In the genomic region with DNA sequence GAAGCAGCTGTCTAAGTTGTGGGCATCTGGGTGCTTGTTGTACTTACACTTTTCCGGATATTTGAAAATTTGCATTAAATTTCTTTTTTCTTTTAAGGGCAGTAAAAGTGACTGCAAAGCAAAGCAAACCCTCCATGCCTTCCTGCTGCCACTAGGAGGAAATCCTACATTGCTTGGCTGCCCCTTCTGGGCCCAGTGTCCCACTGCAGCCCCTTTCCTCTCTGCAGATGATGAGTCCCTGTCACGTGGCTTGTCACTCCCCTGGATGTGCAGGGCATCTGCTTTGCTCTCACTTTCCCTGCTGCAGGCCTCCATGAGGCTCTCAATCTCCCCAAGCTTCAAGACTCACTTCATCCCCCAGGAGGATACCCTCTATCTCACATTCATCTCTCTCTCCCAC, we compare ENCODE assay signal across 13 cellular contexts. TPM values are rescaled to one million over a fixed set of nuclear protein-coding genes. Genes with fewer than 3 reads are reported as not detected.
A peak's percentile ranks its signal among the peaks of the same experiment; 100 is the strongest.
DNase-seq lines count a peak whose midpoint lies in the region; ATAC-seq and TF ChIP-seq lines count a peak whose summit lies in the region.
"Had no signal": no experiment of that assay in that cellular context is flagged by ENCODE, and none has a peak within 500 bp of the region (broad histone marks: within the 10 kb centered on the region; RNA-seq: fewer than 3 reads in every experiment).

No MANE protein-coding gene starts in this region.

- TF ChIP-seq CTCF in endothelial cell (IDR thresholded peaks at IDR 0.05; ENCODE audit: unreplicated experiment) (peak; percentile 14), type B pancreatic cell (conservative IDR thresholded peaks at IDR 0.05) (peak; percentile 66), gastroesophageal sphincter (IDR thresholded peaks at IDR 0.05) (no peak)

- H3K4me1 ChIP-seq in NT2/D1 (ENCODE audit: insufficient read depth, insufficient read length) (peaks cover 4% of the 10 kb centered on the region), gastroesophageal sphincter (no peaks in the 10 kb centered on the region)
- H3K4me1 ChIP-seq: esophagus muscularis mucosa had no signal

- H3K27me3 ChIP-seq in NT2/D1 (ENCODE audit: insufficient read depth, insufficient read length): no peaks in the 10 kb centered on the region
- no peaks in the 10 kb centered on the region for H3K27me3 ChIP-seq in gastroesophageal sphincter
- H3K27me3 ChIP-seq: esophagus muscularis mucosa had no signal

- DNase-seq in T-helper 1 cell: no peak
- DNase-seq in NT2/D1 (ENCODE audit: low read depth, low spot score): peak; percentile 22
- peak; percentile 23 for DNase-seq in endothelial cell (ENCODE audit: low spot score)
- no peak for DNase-seq in type B pancreatic cell (ENCODE audit: extremely low spot score, unreplicated experiment)
- DNase-seq in kidney glomerular epithelial cell (lab: John Stamatoyannopoulos, UW): no peak
- DNase-seq: activated gamma-delta T cell treated with Interleukin-2 at 50 U/mL for 16 hours, C1 segment of cervical spinal cord, natural killer cell, NCI-H1930 had no signal

- ATAC-seq in gastroesophageal sphincter (no peak), HG03460 (IDR thresholded peaks at IDR 0.05; ENCODE audit: unreplicated experiment) (no peak)
- ATAC-seq: natural killer cell had no signal

- H3K9me3 ChIP-seq in NT2/D1 (ENCODE audit: insufficient read depth, low read length) (no peaks in the 10 kb centered on the region), gastroesophageal sphincter (no peaks in the 10 kb centered on the region)
- H3K9me3 ChIP-seq: esophagus muscularis mucosa had no signal

- H3K9ac ChIP-seq in NT2/D1 (ENCODE audit: insufficient read length, low read depth): no peak overlapping the region

- H3K4me1 Mint-ChIP-seq in T-helper 1 cell treated with Interleukin-12 subunit alpha and Interleukin-12 subunit beta and Interleukin-4 antibody, amounts not matched to agents 30 μg/mL and 1 μg/mL, for 36 hours (ENCODE audit: low read depth): no peaks in the 10 kb centered on the region
- H3K4me1 Mint-ChIP-seq in endothelial cell (ENCODE audit: unreplicated experiment) (no peaks in the 10 kb centered on the region), type B pancreatic cell (ENCODE audit: unreplicated experiment) (no peaks in the 10 kb centered on the region)
- H3K4me1 Mint-ChIP-seq: natural killer cell had no signal

- peak overlapping the region; percentile 19 for H3K27ac Mint-ChIP-seq in T-helper 1 cell treated with Interleukin-12 subunit alpha and Interleukin-12 subunit beta and Interleukin-4 antibody, amounts not matched to agents 30 μg/mL and 1 μg/mL, for 36 hours
- H3K27ac Mint-ChIP-seq in endothelial cell (ENCODE audit: unreplicated experiment) (no peak overlapping the region), type B pancreatic cell (no peak overlapping the region)
- H3K27ac Mint-ChIP-seq: natural killer cell had no signal

- WGBS in gastroesophageal sphincter (ENCODE audit: low coverage in 1 of 2), 2 donors: 41 to 50% methylated on average over 2 of the region's 2 CpGs

- H3K4me3 Mint-ChIP-seq in T-helper 1 cell treated with Interleukin-12 subunit alpha and Interleukin-12 subunit beta and Interleukin-4 antibody, amounts not matched to agents 30 μg/mL and 1 μg/mL, for 36 hours: no peak overlapping the region
- H3K4me3 Mint-ChIP-seq in endothelial cell (ENCODE audit: unreplicated experiment) (no peak overlapping the region), type B pancreatic cell (no peak overlapping the region)
- H3K4me3 Mint-ChIP-seq: natural killer cell had no signal

- no peak for TF ChIP-seq EP300 in gastroesophageal sphincter (IDR thresholded peaks at IDR 0.05)

- H3K36me3 ChIP-seq in NT2/D1 (ENCODE audit: insufficient read depth, insufficient read length, low read length) (peaks cover 47% of the 10 kb centered on the region), gastroesophageal sphincter (peaks cover 0 to 43% of the 10 kb centered on the region in 2 donors)

- H3K36me3 Mint-ChIP-seq in T-helper 1 cell treated with Interleukin-12 subunit alpha and Interleukin-12 subunit beta and Interleukin-4 antibody, amounts not matched to agents 30 μg/mL and 1 μg/mL, for 36 hours (ENCODE audit: low read depth): no peaks in the 10 kb centered on the region
- H3K36me3 Mint-ChIP-seq in endothelial cell (ENCODE audit: low read depth, unreplicated experiment): peaks cover 5% of the 10 kb centered on the region
- peaks cover 10% of the 10 kb centered on the region for H3K36me3 Mint-ChIP-seq in type B pancreatic cell
- H3K36me3 Mint-ChIP-seq: natural killer cell had no signal

- no peak overlapping the region for H3K4me3 ChIP-seq in NT2/D1 (ENCODE audit: insufficient read length, low read depth)
- H3K4me3 ChIP-seq in gastroesophageal sphincter: no peak overlapping the region
- H3K4me3 ChIP-seq: esophagus muscularis mucosa had no signal

- no peak overlapping the region for H3K27ac ChIP-seq in gastroesophageal sphincter
- H3K27ac ChIP-seq: esophagus muscularis mucosa had no signal

- no peak for TF ChIP-seq POLR2A in gastroesophageal sphincter (IDR thresholded peaks at IDR 0.05)

- no peaks in the 10 kb centered on the region for H3K9me3 Mint-ChIP-seq in T-helper 1 cell treated with Interleukin-12 subunit alpha and Interleukin-12 subunit beta and Interleukin-4 antibody, amounts not matched to agents 30 μg/mL and 1 μg/mL, for 36 hours
- H3K9me3 Mint-ChIP-seq in endothelial cell (ENCODE audit: unreplicated experiment): no peaks in the 10 kb centered on the region
- H3K9me3 Mint-ChIP-seq in type B pancreatic cell: no peaks in the 10 kb centered on the region
- H3K9me3 Mint-ChIP-seq: natural killer cell had no signal

- H3K27me3 Mint-ChIP-seq in T-helper 1 cell treated with Interleukin-12 subunit alpha and Interleukin-12 subunit beta and Interleukin-4 antibody, amounts not matched to agents 30 μg/mL and 1 μg/mL, for 36 hours (ENCODE audit: low read depth): no peaks in the 10 kb centered on the region
- H3K27me3 Mint-ChIP-seq in endothelial cell (ENCODE audit: unreplicated experiment) (no peaks in the 10 kb centered on the region), type B pancreatic cell (no peaks in the 10 kb centered on the region)

RNA-seq across cellular contexts. Expression of a gene that starts 12.7 kb away (rescaled TPM):
- total RNA-seq in endothelial cell (ENCODE audit: unreplicated experiment) (41.0 TPM), type B pancreatic cell (ENCODE audit: low replicate concordance) (39.1 and 43.8 TPM in 2 replicates), gastroesophageal sphincter (10 to 100 TPM; 30.4 to 39.5 (median 34.7) TPM)

RNA-seq across cellular contexts. Expression of a gene that starts 43.1 kb away (rescaled TPM):
- total RNA-seq in endothelial cell (ENCODE audit: unreplicated experiment) (15.6 TPM), type B pancreatic cell (ENCODE audit: low replicate concordance) (11.3 and 23.9 TPM in 2 replicates), gastroesophageal sphincter (10 to 100 TPM in 1 of 4 donors, 1 to 10 TPM in 3; 4.2 to 12.0 (median 7.2) TPM)

Comparison
In these comparisons a context has a peak if more than half of its experiments do, and no peak if none do; other contexts are left out.
1. DNase-seq: peak in NT2/D1 (single experiment) and endothelial cell (single experiment); none in T-helper 1 cell (0 of 5), type B pancreatic cell (single experiment) and kidney glomerular epithelial cell (single experiment).
2. CTCF ChIP-seq: peak in endothelial cell (single experiment) and type B pancreatic cell (single experiment); none in gastroesophageal sphincter (0 of 4).